ENCODE assay signal across 8 cellular contexts in genomic region chr10:65570143-65571010, GRCh38.
DNase-seq lines count a peak whose midpoint lies in the region; ATAC-seq, FAIRE-seq and TF ChIP-seq lines count a peak whose summit lies in the region.

No MANE protein-coding gene starts in this region.

- in situ Hi-C loops in Caki2 (cut with HindIII; ENCODE audit: low pct_unique_long_range_greater_than_20kb, low sequenced_read_pairs), result no loop called here

- DNase-seq in Caki2 (ENCODE audit: low read depth), result peak; percentile 78
- peak; percentile 16 for DNase-seq in OCI-M2 (lab: John Stamatoyannopoulos, UW; ENCODE audit: unreplicated experiment)
- DNase-seq in epithelial cell of esophagus (ENCODE audit: low read depth), result peak; percentile 47
- peak; percentile 17 for DNase-seq in mucosa of gallbladder (ENCODE audit: low spot score)
- no peak for DNase-seq in stimulated activated CD4-positive, alpha-beta T cell treated with anti-CD3 and anti-CD28 coated beads, Interleukin-15, amount 100 ng/mL, for 24 hours
- no peak for DNase-seq in GM12892 (ENCODE audit: insufficient read length)

- TF ChIP-seq POLR2A in GM12892 (IDR thresholded peaks at IDR 0.05; ENCODE audit: low read depth, low read length), result no peak

- ATAC-seq in HG03175 (IDR thresholded peaks at IDR 0.05; ENCODE audit: unreplicated experiment) (peak; percentile 52), HG03442 (IDR thresholded peaks at IDR 0.05; ENCODE audit: unreplicated experiment) (no peak)

- FAIRE-seq in GM12892 (lab: Jason Lieb, UNC), result no peak

- peak overlapping the region; percentile 86 for H3K4me3 ChIP-seq in epithelial cell of esophagus (ENCODE audit: low read length)

- peak; percentile 14 for TF ChIP-seq CTCF in epithelial cell of esophagus (IDR thresholded peaks at IDR 0.05; ENCODE audit: insufficient read depth, low read depth, low read length, missing control alignments)

Comparison
In these comparisons a context has a peak if more than half of its experiments do, and no peak if none do; other contexts are left out.
1. DNase-seq: peak in Caki2 (single experiment), OCI-M2 (single experiment), epithelial cell of esophagus (single experiment) and mucosa of gallbladder (single experiment); none in stimulated activated CD4-positive, alpha-beta T cell treated with anti-CD3 and anti-CD28 coated beads, Interleukin-15, amount 100 ng/mL, for 24 hours (single experiment) and GM12892 (single experiment).